In genomic region chr12:26401874-26402273, GRCh38 we compare ENCODE assay signal across 23 cellular contexts.
"Had no signal": no experiment of that assay in that cellular context is flagged by ENCODE, and none has a peak within 500 bp of the region (broad histone marks: within the 10 kb centered on the region; RNA-seq: fewer than 3 reads in every experiment).

No MANE protein-coding gene starts in this region.

- H3K36me3 ChIP-seq: cardiac muscle cell, WERI-Rb-1 had no signal

- H3K27ac ChIP-seq: cardiac muscle cell, WERI-Rb-1 had no signal

- H3K4me3 ChIP-seq: cardiac muscle cell had no signal

- ATAC-seq: activated T-cell treated with anti-CD3 and anti-CD28 coated beads, Interleukin-2, amount 50 U/mL, for 72 hours; Panc1; SK-N-SH treated with all-trans-retinoic acid at 6 μM for 48 hours; T-cell; T-helper 17 cell had no signal

- DNase-seq: activated CD4-positive, alpha-beta memory T cell treated with anti-CD3 and anti-CD28 coated beads, Interleukin-2, amount 10 ng/mL, durations not matched to agents 7 days and 5 days; activated CD4-positive, alpha-beta T cell treated with anti-CD3 and anti-CD28 coated beads for 1 hour; activated CD4-positive, alpha-beta T cell treated with anti-CD3 and anti-CD28 coated beads for 48 hours; activated CD4-positive, CD25-positive, alpha-beta regulatory T cell; activated effector memory CD4-positive, alpha-beta T cell treated with anti-CD3 and anti-CD28 coated beads, Interleukin-2, amount 50 U/mL, for 16 hours; activated naive CD4-positive, alpha-beta T cell; activated naive CD4-positive, alpha-beta T cell treated with anti-CD3 and anti-CD28 coated beads, Interleukin-2, amount 50 U/mL, for 16 hours; activated naive CD8-positive, alpha-beta T cell treated with anti-CD3 and anti-CD28 coated beads for 36 hours; activated T-cell treated with anti-CD3 and anti-CD28 coated beads, Interleukin-2, amount 50 U/mL, for 1 hour; amniotic stem cell; aorta; NCI-H1092 treated with DMSO at 0.1 percent for 48 hours; NCI-H187; NCI-H2227 treated with DMSO at 0.1 percent for 48 hours; NCI-H446; SIG-M5; T-cell; T-helper 17 cell; WERI-Rb-1 had no signal

- H3K27me3 ChIP-seq: cardiac muscle cell had no signal
